Comparison of ENCODE assay signal across 15 cellular contexts in genomic region chr12:53975816-53976152, GRCh38. TPM values are rescaled to one million over a fixed set of nuclear protein-coding genes. Genes with fewer than 3 reads are reported as not detected.
DNase-seq lines count a peak whose midpoint lies in the region; ATAC-seq and TF ChIP-seq lines count a peak whose summit lies in the region.
"Had no signal": no experiment of that assay in that cellular context is flagged by ENCODE, and none has a peak within 500 bp of the region (broad histone marks: within the 10 kb centered on the region; RNA-seq: fewer than 3 reads in every experiment).

No MANE protein-coding gene starts in this region.

- DNase-seq in activated T-cell treated with anti-CD3 and anti-CD28 coated beads, Interleukin-2, amount 50 U/mL, for 72 hours: no peak
- no peak for DNase-seq in activated T-cell treated with anti-CD3 and anti-CD28 coated beads, Interleukin-2, amount 50 U/mL, for 48 hours
- no peak for DNase-seq in SK-N-MC (ENCODE audit: low read depth, low spot score)
- DNase-seq in stimulated activated naive B cell treated with anti-CD40 and anti-IgM and Interleukin-4, amounts not matched to agents 10 μg/mL and 1 μg/mL and 100 μg/mL, for 72 hours: no peak
- DNase-seq in NCI-H82 treated with DMSO at 0.1 percent for 48 hours (lab: John Stamatoyannopoulos, UW; ENCODE audit: unreplicated experiment): no peak
- DNase-seq in left lung: no peak
- DNase-seq: DMS 273 treated with DMSO at 0.1 percent for 48 hours, heart right ventricle, Kasumi-1 had no signal

- H3K4me3 Mint-ChIP-seq in activated T-cell treated with anti-CD3 and anti-CD28 coated beads, Interleukin-2, amount 50 U/mL, for 72 hours: peak overlapping the region; percentile 63 to 77
- peak overlapping the region; percentile 62 to 73 for H3K4me3 Mint-ChIP-seq in stimulated activated naive B cell treated with anti-CD40 and anti-IgM and Interleukin-4, amounts not matched to agents 10 μg/mL and 1 μg/mL and 100 μg/mL, for 72 hours
- H3K4me3 Mint-ChIP-seq: neural crest cell had no signal

- H3K4me3 ChIP-seq in SK-N-MC (peak overlapping the region; percentile 93), iPS-15b (ENCODE audit: low read depth, low read length) (peak overlapping the region; percentile 32), left lung (no peak overlapping the region)
- H3K4me3 ChIP-seq: heart right ventricle had no signal

- H3K9ac ChIP-seq in SK-N-MC (ENCODE audit: insufficient read length): no peak overlapping the region
- no peak overlapping the region for H3K9ac ChIP-seq in iPS-15b (ENCODE audit: low read depth, low read length)

- H3K36me3 Mint-ChIP-seq in activated T-cell treated with anti-CD3 and anti-CD28 coated beads, Interleukin-2, amount 50 U/mL, for 72 hours (ENCODE audit: insufficient read depth in 2 of 2): peaks cover 3% of the 10 kb centered on the region in 2 donors
- H3K36me3 Mint-ChIP-seq in stimulated activated naive B cell treated with anti-CD40 and anti-IgM and Interleukin-4, amounts not matched to agents 10 μg/mL and 1 μg/mL and 100 μg/mL, for 72 hours: peaks cover 7 to 13% of the 10 kb centered on the region in 2 donors

- no peak for ATAC-seq in activated T-cell treated with anti-CD3 and anti-CD28 coated beads, Interleukin-2, amount 50 U/mL, for 72 hours (replicated peaks in 1 of 2)
- no peak for ATAC-seq in stimulated activated naive B cell treated with anti-CD40 and anti-IgM and Interleukin-4, amounts not matched to agents 10 μg/mL and 1 μg/mL and 100 μg/mL, for 72 hours (replicated peaks)
- ATAC-seq in HG02763 (IDR thresholded peaks at IDR 0.05; ENCODE audit: unreplicated experiment) (no peak), left lung (no peak)
- ATAC-seq: esophagus mucosa, HCT116, heart right ventricle had no signal

- H3K4me1 Mint-ChIP-seq in activated T-cell treated with anti-CD3 and anti-CD28 coated beads, Interleukin-2, amount 50 U/mL, for 72 hours (ENCODE audit: low read depth): peaks cover 24% of the 10 kb centered on the region
- H3K4me1 Mint-ChIP-seq in stimulated activated naive B cell treated with anti-CD40 and anti-IgM and Interleukin-4, amounts not matched to agents 10 μg/mL and 1 μg/mL and 100 μg/mL, for 72 hours: peaks cover 15 to 22% of the 10 kb centered on the region in 2 donors
- H3K4me1 Mint-ChIP-seq: neural crest cell had no signal

- H3K9me3 ChIP-seq in SK-N-MC (ENCODE audit: low read depth, low read length): no peaks in the 10 kb centered on the region
- H3K9me3 ChIP-seq in iPS-15b (ENCODE audit: control insufficient read depth, insufficient read depth, low read length): no peaks in the 10 kb centered on the region
- no peaks in the 10 kb centered on the region for H3K9me3 ChIP-seq in left lung
- H3K9me3 ChIP-seq: heart right ventricle had no signal

- TF ChIP-seq CTCF in left lung (IDR thresholded peaks at IDR 0.05): no peak

- H3K27me3 ChIP-seq in iPS-15b (ENCODE audit: control insufficient read depth, insufficient read depth, low read length) (peaks cover 100% of the 10 kb centered on the region), left lung (peaks cover 97 to 100% of the 10 kb centered on the region in 2 donors)

- intact Hi-C loops in left lung (cut with DNase I): no loop called here

- no peak overlapping the region for H3K27ac Mint-ChIP-seq in activated T-cell treated with anti-CD3 and anti-CD28 coated beads, Interleukin-2, amount 50 U/mL, for 72 hours
- H3K27ac Mint-ChIP-seq in stimulated activated naive B cell treated with anti-CD40 and anti-IgM and Interleukin-4, amounts not matched to agents 10 μg/mL and 1 μg/mL and 100 μg/mL, for 72 hours: peak overlapping the region; percentile 79

- H3K36me3 ChIP-seq in SK-N-MC (ENCODE audit: insufficient read depth, low read length): peaks cover 8% of the 10 kb centered on the region
- no peaks in the 10 kb centered on the region for H3K36me3 ChIP-seq in iPS-15b (ENCODE audit: control insufficient read depth, insufficient read depth, low read length)
- no peaks in the 10 kb centered on the region for H3K36me3 ChIP-seq in left lung
- H3K36me3 ChIP-seq: heart right ventricle had no signal

- H3K4me1 ChIP-seq in iPS-15b (ENCODE audit: control insufficient read depth, insufficient read depth, low read length) (no peaks in the 10 kb centered on the region), left lung (peaks cover 0 to 23% of the 10 kb centered on the region in 2 donors)

- no peaks in the 10 kb centered on the region for H3K9me3 Mint-ChIP-seq in activated T-cell treated with anti-CD3 and anti-CD28 coated beads, Interleukin-2, amount 50 U/mL, for 72 hours
- H3K9me3 Mint-ChIP-seq in stimulated activated naive B cell treated with anti-CD40 and anti-IgM and Interleukin-4, amounts not matched to agents 10 μg/mL and 1 μg/mL and 100 μg/mL, for 72 hours: peaks cover 0 to 10% of the 10 kb centered on the region in 2 donors
- H3K9me3 Mint-ChIP-seq: neural crest cell had no signal

- H3K27me3 Mint-ChIP-seq in activated T-cell treated with anti-CD3 and anti-CD28 coated beads, Interleukin-2, amount 50 U/mL, for 72 hours (ENCODE audit: low read depth): peaks cover 85% of the 10 kb centered on the region
- H3K27me3 Mint-ChIP-seq in stimulated activated naive B cell treated with anti-CD40 and anti-IgM and Interleukin-4, amounts not matched to agents 10 μg/mL and 1 μg/mL and 100 μg/mL, for 72 hours: peaks cover 79 to 90% of the 10 kb centered on the region in 2 donors

- peak overlapping the region; percentile 97 for H3K27ac ChIP-seq in SK-N-MC
- no peak overlapping the region for H3K27ac ChIP-seq in left lung
- H3K27ac ChIP-seq: heart right ventricle had no signal

RNA-seq across cellular contexts. Expression of gene HOTAIR, which starts 1.0 kb away (rescaled TPM):
- total RNA-seq in activated T-cell treated with anti-CD3 and anti-CD28 coated beads, Interleukin-2, amount 50 U/mL, for 72 hours: not detected
- not detected for total RNA-seq in left lung
- total RNA-seq: esophagus mucosa, heart right ventricle, neural crest cell, RPMI7951 had no signal

RNA-seq across cellular contexts. Expression of gene HOXC11, which starts 2.9 kb away (rescaled TPM):
- total RNA-seq in activated T-cell treated with anti-CD3 and anti-CD28 coated beads, Interleukin-2, amount 50 U/mL, for 72 hours: not detected
- not detected for total RNA-seq in left lung
- total RNA-seq: heart right ventricle, neural crest cell had no signal

RNA-seq across cellular contexts. Expression of gene HOXC10, which starts 9.2 kb away (rescaled TPM):
- not detected for total RNA-seq in activated T-cell treated with anti-CD3 and anti-CD28 coated beads, Interleukin-2, amount 50 U/mL, for 72 hours
- total RNA-seq in left lung: not detected
- total RNA-seq: heart right ventricle had no signal

RNA-seq across cellular contexts. Expression of gene HOXC12, which starts 21.1 kb away (rescaled TPM):
- not detected for total RNA-seq in activated T-cell treated with anti-CD3 and anti-CD28 coated beads, Interleukin-2, amount 50 U/mL, for 72 hours
- not detected for total RNA-seq in left lung
- total RNA-seq: esophagus mucosa, heart right ventricle, neural crest cell, RPMI7951 had no signal

RNA-seq across cellular contexts. Expression of gene HOXC9, which starts 24.2 kb away (rescaled TPM):
- total RNA-seq in activated T-cell treated with anti-CD3 and anti-CD28 coated beads, Interleukin-2, amount 50 U/mL, for 72 hours: not detected
- total RNA-seq in left lung: under 1 TPM in 1 of 2 donors, not detected in 1; 0.32 TPM
- total RNA-seq: heart right ventricle had no signal

Comparison
In these comparisons a context has a peak if more than half of its experiments do, and no peak if none do; other contexts are left out.
1. H3K4me3 ChIP-seq: peak in SK-N-MC (single experiment) and iPS-15b (single experiment); none in left lung (0 of 2).